In the genomic region with DNA sequence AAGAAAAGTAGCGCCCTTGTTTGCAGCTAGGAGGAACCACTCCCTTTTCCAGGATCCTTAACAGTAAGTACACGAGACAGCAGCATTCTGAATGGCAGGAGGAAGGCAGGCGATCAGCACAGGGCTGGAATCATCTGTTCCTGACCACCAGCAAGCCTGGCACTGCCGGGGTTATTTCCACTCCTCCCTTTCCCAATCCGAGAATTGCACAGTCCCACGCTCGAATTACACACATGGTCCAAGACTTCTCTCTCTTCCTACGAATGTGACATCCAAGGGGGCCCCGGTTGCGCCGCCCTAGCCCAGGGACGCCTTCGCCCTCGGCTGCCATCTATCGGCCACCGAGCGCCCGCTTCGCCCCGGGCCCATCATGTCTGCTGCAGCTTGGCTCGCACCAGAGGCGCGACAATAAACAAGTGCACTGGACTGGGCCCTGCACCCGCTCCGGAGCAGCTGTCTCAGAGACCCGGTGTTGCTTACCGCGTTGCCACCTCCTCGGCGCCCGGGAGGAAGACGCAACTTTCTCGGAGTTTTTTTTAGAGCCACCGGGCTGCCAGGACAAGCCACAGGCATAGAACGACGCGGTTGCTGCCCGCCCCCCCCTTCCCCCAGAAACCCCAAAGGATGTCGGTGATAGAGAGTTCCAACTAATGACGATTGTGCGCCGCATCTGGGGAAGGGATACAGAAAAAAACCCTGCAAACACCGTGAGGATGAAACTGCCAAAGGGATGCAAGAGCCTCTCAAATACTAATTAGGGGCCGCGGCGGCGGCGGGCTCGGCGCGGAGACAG, we compare ENCODE assay signal across 8 cellular contexts. TPM values are rescaled to one million over a fixed set of nuclear protein-coding genes. Genes with fewer than 3 reads are reported as not detected.
DNase-seq lines count a peak whose midpoint lies in the region; ATAC-seq and TF ChIP-seq lines count a peak whose summit lies in the region.

TSS of gene SLITRK5 (plus strand) at position 341 of the 793 bp plus-strand sequence. CDS start 4,018 bp downstream, outside the sequence.

- H3K36me3 ChIP-seq in DOHH2 (ENCODE audit: control insufficient read depth, low read length) (no peaks in the 10 kb centered on the region), RWPE2 (ENCODE audit: low read depth) (no peaks in the 10 kb centered on the region), cardiac muscle cell (no peaks in the 10 kb centered on the region), parathyroid adenoma (ENCODE audit: control insufficient read depth, insufficient read depth, low read length) (no peaks in the 10 kb centered on the region), urinary bladder (ENCODE audit: insufficient read depth) (no peaks in the 10 kb centered on the region)

- H3K27me3 Mint-ChIP-seq in activated naive CD8-positive, alpha-beta T cell, result peaks cover 25% of the 10 kb centered on the region

- H3K27ac Mint-ChIP-seq in activated naive CD8-positive, alpha-beta T cell, result no peak within 1 kb of the TSS

- under 1% methylated on average over 51 of the region's 51 CpGs for WGBS in urinary bladder

- H3K4me2 ChIP-seq in DOHH2 (ENCODE audit: low read length), result peak within 1 kb of the TSS; percentile 50
- peak within 1 kb of the TSS; percentile 60 for H3K4me2 ChIP-seq in parathyroid adenoma (ENCODE audit: low read length)

- H2AFZ ChIP-seq in parathyroid adenoma, result peak within 1 kb of the TSS; percentile 66

- no peaks in the 10 kb centered on the region for H3K9me3 Mint-ChIP-seq in activated naive CD8-positive, alpha-beta T cell (ENCODE audit: low read depth)

- no peaks in the 10 kb centered on the region for H4K20me1 ChIP-seq in DOHH2 (ENCODE audit: control insufficient read depth, insufficient read depth, low read depth, low read length)

- H3K27ac ChIP-seq in DOHH2 (ENCODE audit: low read depth, low read length) (no peak within 1 kb of the TSS), RWPE2 (ENCODE audit: poor library complexity, severe bottlenecking) (no peak within 1 kb of the TSS), cardiac muscle cell (no peak within 1 kb of the TSS), parathyroid adenoma (no peak within 1 kb of the TSS), urinary bladder (ENCODE audit: low read depth) (no peak within 1 kb of the TSS)

- H3K79me2 ChIP-seq in DOHH2 (ENCODE audit: control insufficient read depth, low read length) (no peaks in the 10 kb centered on the region), parathyroid adenoma (no peaks in the 10 kb centered on the region)

- H3F3A ChIP-seq in DOHH2 (ENCODE audit: control insufficient read depth, insufficient read depth), result no peaks in the 10 kb centered on the region

- H3K4me1 ChIP-seq in DOHH2 (ENCODE audit: control insufficient read depth, low read length) (no peaks in the 10 kb centered on the region), RWPE2 (ENCODE audit: insufficient read depth, poor library complexity, severe bottlenecking) (no peaks in the 10 kb centered on the region), cardiac muscle cell (ENCODE audit: low read depth) (peaks cover 3% of the 10 kb centered on the region), parathyroid adenoma (no peaks in the 10 kb centered on the region), urinary bladder (ENCODE audit: insufficient read depth) (no peaks in the 10 kb centered on the region)

- 0 out of 2 replicates have a peak, but pooled peaks have one; percentile 10 for TF ChIP-seq EP300 in Ishikawa (IDR thresholded peaks at IDR 0.05; ENCODE audit: borderline replicate concordance)

- H3K9me3 ChIP-seq in DOHH2 (ENCODE audit: control insufficient read depth, insufficient read depth, low read length) (no peaks in the 10 kb centered on the region; the same call in 1 of the 2 replicates), RWPE2 (ENCODE audit: severe bottlenecking) (no peaks in the 10 kb centered on the region), cardiac muscle cell (ENCODE audit: low read depth) (no peaks in the 10 kb centered on the region), parathyroid adenoma (ENCODE audit: control insufficient read depth, low read length) (no peaks in the 10 kb centered on the region)

- H3K4me1 Mint-ChIP-seq in activated naive CD8-positive, alpha-beta T cell (ENCODE audit: low read depth), result peaks cover 27% of the 10 kb centered on the region

- no peaks in the 10 kb centered on the region for H3K9me2 ChIP-seq in DOHH2 (replicated peaks; ENCODE audit: control insufficient read depth, low read length)

- no peaks in the 10 kb centered on the region for H3K36me3 Mint-ChIP-seq in activated naive CD8-positive, alpha-beta T cell

- TF ChIP-seq RAD21 in Ishikawa (IDR thresholded peaks at IDR 0.05; ENCODE audit: low read depth), result peak; percentile 56

- H3K27me3 ChIP-seq in DOHH2 (ENCODE audit: control insufficient read depth, low read length) (no peaks in the 10 kb centered on the region), RWPE2 (ENCODE audit: insufficient read depth, poor library complexity, severe bottlenecking) (peaks cover 45% of the 10 kb centered on the region), cardiac muscle cell (peaks cover 60% of the 10 kb centered on the region), parathyroid adenoma (ENCODE audit: control insufficient read depth, insufficient read depth, low read length) (peaks cover 4% of the 10 kb centered on the region)

- peak within 1 kb of the TSS; percentile 53 for H3K4me3 ChIP-seq in DOHH2 (ENCODE audit: low read length)
- H3K4me3 ChIP-seq in RWPE2 (ENCODE audit: severe bottlenecking), result peak within 1 kb of the TSS; percentile 34
- H3K4me3 ChIP-seq in cardiac muscle cell, result peak within 1 kb of the TSS; percentile 47
- H3K4me3 ChIP-seq in parathyroid adenoma (ENCODE audit: low read depth, low read length), result peak within 1 kb of the TSS; percentile 37
- H3K4me3 ChIP-seq in urinary bladder (ENCODE audit: low read depth, low read length), result peak within 1 kb of the TSS; percentile 27

- H3K9ac ChIP-seq in parathyroid adenoma, result no peak within 1 kb of the TSS

- ATAC-seq in GM21619 (IDR thresholded peaks at IDR 0.05; ENCODE audit: unreplicated experiment) (peak; percentile 95), RWPE2 (ENCODE audit: low read depth) (peak; percentile 83)

- peak within 1 kb of the TSS; percentile 82 for H3K4me3 Mint-ChIP-seq in activated naive CD8-positive, alpha-beta T cell

- TF ChIP-seq CTCF in DOHH2 (IDR thresholded peaks at IDR 0.05; ENCODE audit: low read depth, low read length, poor library complexity, severe bottlenecking), result peak; percentile 73
- TF ChIP-seq CTCF in RWPE2 (IDR thresholded peaks at IDR 0.05; ENCODE audit: poor library complexity, severe bottlenecking), result peak; percentile 86
- TF ChIP-seq CTCF in cardiac muscle cell (IDR thresholded peaks at IDR 0.05; ENCODE audit: low read depth, low read length), result peak; percentile 86
- TF ChIP-seq CTCF in parathyroid adenoma (IDR thresholded peaks at IDR 0.05), result peak; percentile 69

- DNase-seq in RWPE2 (ENCODE audit: low spot score), result peak; percentile 63
- DNase-seq in cardiac muscle cell (ENCODE audit: low read depth in 1 of 2, low spot score in 1 of 2), result peak; percentile 59 to 83

TF ChIP-seq in Ishikawa, 13 proteins besides CTCF, POLR2A, EP300 and RAD21:
- no peak; the same call in 1 of the 2 replicates for TF ChIP-seq TEAD4 (IDR thresholded peaks at IDR 0.05)
- TF ChIP-seq, protein P1, sequence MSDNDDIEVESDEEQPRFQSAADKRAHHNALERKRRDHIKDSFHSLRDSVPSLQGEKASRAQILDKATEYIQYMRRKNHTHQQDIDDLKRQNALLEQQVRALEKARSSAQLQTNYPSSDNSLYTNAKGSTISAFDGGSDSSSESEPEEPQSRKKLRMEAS (IDR thresholded peaks at IDR 0.05), result peak; percentile 58
- no peak for TF ChIP-seq REST (IDR thresholded peaks at IDR 0.05; ENCODE audit: low read depth)
- TF ChIP-seq EGR1 (IDR thresholded peaks at IDR 0.05), result no peak
- peak; percentile 84 for TF ChIP-seq YY1 (IDR thresholded peaks at IDR 0.05; ENCODE audit: low read depth)
- TF ChIP-seq FOXM1 (IDR thresholded peaks at IDR 0.05; ENCODE audit: borderline replicate concordance, low read depth), result no peak
- 0 out of 2 replicates have a peak, but pooled peaks have one; percentile 19 for TF ChIP-seq NFIC (IDR thresholded peaks at IDR 0.05)
- TF ChIP-seq CEBPB (IDR thresholded peaks at IDR 0.05), result peak; percentile 20; the same call in 1 of the 2 replicates
- peak; percentile 64; the same call in 1 of the 2 replicates for TF ChIP-seq ZBTB7A (IDR thresholded peaks at IDR 0.05; ENCODE audit: low read depth)
- peak; percentile 41; the same call in 1 of the 2 replicates for TF ChIP-seq TAF1 (IDR thresholded peaks at IDR 0.05; ENCODE audit: low read depth)
- TF ChIP-seq, protein P2, sequence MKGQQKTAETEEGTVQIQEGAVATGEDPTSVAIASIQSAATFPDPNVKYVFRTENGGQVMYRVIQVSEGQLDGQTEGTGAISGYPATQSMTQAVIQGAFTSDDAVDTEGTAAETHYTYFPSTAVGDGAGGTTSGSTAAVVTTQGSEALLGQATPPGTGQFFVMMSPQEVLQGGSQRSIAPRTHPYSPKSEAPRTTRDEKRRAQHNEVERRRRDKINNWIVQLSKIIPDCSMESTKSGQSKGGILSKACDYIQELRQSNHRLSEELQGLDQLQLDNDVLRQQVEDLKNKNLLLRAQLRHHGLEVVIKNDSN (IDR thresholded peaks at IDR 0.05), result peak; percentile 29; the same call in 1 of the 2 replicates

RNA-seq across cellular contexts. Expression of gene SLITRK5, which starts in this region (rescaled TPM):
- total RNA-seq in cardiac muscle cell (under 0.01 and 0.06 TPM in 2 replicates), urinary bladder (6.3 TPM)
- polyA plus RNA-seq in cardiac muscle cell (0.04 and 0.10 TPM in 2 replicates), urinary bladder (0.08 TPM)

Comparison
In these comparisons a context has a peak if more than half of its experiments do, and no peak if none do; other contexts are left out.
1. Peak in DNase-seq and H3K4me3 ChIP-seq in cardiac muscle cell; RNA of the gene not detected or under 1 TPM.